In genomic region chr5:4674176-4674575, GRCh38 we compare ENCODE assay signal across 1 cellular context.
TF ChIP-seq lines count a peak whose summit lies in the region.

No MANE protein-coding gene starts in this region.

TF ChIP-seq in GM23338, 12 proteins besides CTCF, POLR2A, EP300 and RAD21 (continued from another document):
- TF ChIP-seq, protein P1, sequence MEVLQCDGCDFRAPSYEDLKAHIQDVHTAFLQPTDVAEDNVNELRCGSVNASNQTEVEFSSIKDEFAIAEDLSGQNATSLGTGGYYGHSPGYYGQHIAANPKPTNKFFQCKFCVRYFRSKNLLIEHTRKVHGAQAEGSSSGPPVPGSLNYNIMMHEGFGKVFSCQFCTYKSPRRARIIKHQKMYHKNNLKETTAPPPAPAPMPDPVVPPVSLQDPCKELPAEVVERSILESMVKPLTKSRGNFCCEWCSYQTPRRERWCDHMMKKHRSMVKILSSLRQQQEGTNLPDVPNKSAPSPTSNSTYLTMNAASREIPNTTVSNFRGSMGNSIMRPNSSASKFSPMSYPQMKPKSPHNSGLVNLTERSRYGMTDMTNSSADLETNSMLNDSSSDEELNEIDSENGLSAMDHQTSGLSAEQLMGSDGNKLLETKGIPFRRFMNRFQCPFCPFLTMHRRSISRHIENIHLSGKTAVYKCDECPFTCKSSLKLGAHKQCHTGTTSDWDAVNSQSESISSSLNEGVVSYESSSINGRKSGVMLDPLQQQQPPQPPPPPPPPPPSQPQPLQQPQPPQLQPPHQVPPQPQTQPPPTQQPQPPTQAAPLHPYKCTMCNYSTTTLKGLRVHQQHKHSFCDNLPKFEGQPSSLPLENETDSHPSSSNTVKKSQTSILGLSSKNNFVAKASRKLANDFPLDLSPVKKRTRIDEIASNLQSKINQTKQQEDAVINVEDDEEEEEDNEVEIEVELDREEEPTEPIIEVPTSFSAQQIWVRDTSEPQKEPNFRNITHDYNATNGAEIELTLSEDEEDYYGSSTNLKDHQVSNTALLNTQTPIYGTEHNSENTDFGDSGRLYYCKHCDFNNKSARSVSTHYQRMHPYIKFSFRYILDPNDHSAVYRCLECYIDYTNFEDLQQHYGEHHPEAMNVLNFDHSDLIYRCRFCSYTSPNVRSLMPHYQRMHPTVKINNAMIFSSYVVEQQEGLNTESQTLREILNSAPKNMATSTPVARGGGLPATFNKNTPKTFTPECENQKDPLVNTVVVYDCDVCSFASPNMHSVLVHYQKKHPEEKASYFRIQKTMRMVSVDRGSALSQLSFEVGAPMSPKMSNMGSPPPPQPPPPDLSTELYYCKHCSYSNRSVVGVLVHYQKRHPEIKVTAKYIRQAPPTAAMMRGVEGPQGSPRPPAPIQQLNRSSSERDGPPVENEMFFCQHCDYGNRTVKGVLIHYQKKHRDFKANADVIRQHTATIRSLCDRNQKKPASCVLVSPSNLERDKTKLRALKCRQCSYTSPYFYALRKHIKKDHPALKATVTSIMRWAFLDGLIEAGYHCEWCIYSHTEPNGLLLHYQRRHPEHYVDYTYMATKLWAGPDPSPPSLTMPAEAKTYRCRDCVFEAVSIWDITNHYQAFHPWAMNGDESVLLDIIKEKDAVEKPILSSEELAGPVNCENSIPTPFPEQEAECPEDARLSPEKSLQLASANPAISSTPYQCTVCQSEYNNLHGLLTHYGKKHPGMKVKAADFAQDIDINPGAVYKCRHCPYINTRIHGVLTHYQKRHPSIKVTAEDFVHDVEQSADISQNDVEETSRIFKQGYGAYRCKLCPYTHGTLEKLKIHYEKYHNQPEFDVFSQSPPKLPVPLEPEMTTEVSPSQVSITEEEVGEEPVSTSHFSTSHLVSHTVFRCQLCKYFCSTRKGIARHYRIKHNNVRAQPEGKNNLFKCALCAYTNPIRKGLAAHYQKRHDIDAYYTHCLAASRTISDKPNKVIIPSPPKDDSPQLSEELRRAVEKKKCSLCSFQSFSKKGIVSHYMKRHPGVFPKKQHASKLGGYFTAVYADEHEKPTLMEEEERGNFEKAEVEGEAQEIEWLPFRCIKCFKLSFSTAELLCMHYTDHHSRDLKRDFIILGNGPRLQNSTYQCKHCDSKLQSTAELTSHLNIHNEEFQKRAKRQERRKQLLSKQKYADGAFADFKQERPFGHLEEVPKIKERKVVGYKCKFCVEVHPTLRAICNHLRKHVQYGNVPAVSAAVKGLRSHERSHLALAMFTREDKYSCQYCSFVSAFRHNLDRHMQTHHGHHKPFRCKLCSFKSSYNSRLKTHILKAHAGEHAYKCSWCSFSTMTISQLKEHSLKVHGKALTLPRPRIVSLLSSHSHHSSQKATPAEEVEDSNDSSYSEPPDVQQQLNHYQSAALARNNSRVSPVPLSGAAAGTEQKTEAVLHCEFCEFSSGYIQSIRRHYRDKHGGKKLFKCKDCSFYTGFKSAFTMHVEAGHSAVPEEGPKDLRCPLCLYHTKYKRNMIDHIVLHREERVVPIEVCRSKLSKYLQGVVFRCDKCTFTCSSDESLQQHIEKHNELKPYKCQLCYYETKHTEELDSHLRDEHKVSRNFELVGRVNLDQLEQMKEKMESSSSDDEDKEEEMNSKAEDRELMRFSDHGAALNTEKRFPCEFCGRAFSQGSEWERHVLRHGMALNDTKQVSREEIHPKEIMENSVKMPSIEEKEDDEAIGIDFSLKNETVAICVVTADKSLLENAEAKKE (CRISPR knock-in tag; IDR thresholded peaks at IDR 0.05) = no peak
